In the genomic region with DNA sequence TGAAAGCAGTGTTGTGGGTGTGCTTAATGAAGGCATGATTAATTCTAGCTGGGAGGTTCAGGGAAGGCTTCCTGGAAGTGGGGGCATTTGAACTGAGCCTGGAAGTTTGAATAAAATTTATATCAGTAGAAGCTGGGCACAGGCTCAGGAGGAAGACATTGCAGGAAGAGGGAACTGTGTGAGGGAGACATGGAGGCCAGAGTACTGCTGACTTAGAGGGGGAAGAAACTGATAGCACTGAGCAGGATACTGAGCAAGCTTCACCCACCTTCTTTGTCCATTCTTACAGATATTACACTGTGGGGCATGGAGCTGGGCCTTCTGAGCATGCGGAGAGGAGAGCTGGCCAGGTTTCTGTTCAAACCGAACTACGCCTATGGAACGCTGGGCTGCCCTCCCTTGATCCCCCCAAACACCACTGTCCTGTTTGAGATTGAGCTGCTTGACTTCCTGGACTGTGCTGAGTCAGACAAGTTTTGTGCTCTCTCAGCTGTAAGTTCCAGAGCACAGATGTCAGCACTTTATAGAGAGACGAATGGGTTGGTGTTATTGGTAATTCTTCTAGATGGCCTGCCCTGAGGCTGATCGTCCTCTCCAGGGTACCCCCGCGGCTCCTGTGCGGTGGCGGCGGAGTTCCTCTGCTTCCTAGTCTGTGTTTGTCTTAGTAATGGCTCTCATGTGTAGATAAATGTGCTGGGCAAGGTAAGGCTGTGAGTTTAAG, we compare ENCODE assay signal across 12 cellular contexts. TPM values are rescaled to one million over a fixed set of nuclear protein-coding genes. Genes with fewer than 3 reads are reported as not detected.
A peak's percentile ranks its signal among the peaks of the same experiment; 100 is the strongest.
DNase-seq lines count a peak whose midpoint lies in the region; ATAC-seq and TF ChIP-seq lines count a peak whose summit lies in the region.
"Had no signal": no experiment of that assay in that cellular context is flagged by ENCODE, and none has a peak within 500 bp of the region (broad histone marks: within the 10 kb centered on the region; RNA-seq: fewer than 3 reads in every experiment).

No MANE protein-coding gene starts in this region.

- H3K36me3 ChIP-seq in Panc1 (ENCODE audit: control insufficient read depth, insufficient read depth, low read length), result no peaks in the 10 kb centered on the region
- H3K36me3 ChIP-seq in right lobe of liver, result no peaks in the 10 kb centered on the region
- H3K36me3 ChIP-seq in suprapubic skin, result no peaks in the 10 kb centered on the region
- H3K36me3 ChIP-seq: vagina had no signal

- CTCF ChIA-PET in Panc1 (lab: Charles Lee), result no interaction called here
- CTCF ChIA-PET in activated naive CD4-positive, alpha-beta T cell treated with anti-CD3 and anti-CD28 coated beads, Interleukin-2, amount 10 ng/mL, durations not matched to agents 7 days and 5 days (lab: Charles Lee), result no interaction called here

- H3K4me3 ChIP-seq in Panc1 (ENCODE audit: low read depth in 2 of 2, low read length in 2 of 2) (no peak overlapping the region), right lobe of liver (no peak overlapping the region), suprapubic skin (no peak overlapping the region)
- H3K4me3 ChIP-seq: vagina had no signal

- BruUV-seq in Panc1 (replicated peaks; lab: Mats Ljungman, UMichigan), result no TSS peak

- no peaks in the 10 kb centered on the region for H3K9me3 ChIP-seq in Panc1 (ENCODE audit: control insufficient read depth, insufficient read depth, low read depth, low read length)
- no peaks in the 10 kb centered on the region for H3K9me3 ChIP-seq in right lobe of liver
- no peaks in the 10 kb centered on the region for H3K9me3 ChIP-seq in suprapubic skin
- H3K9me3 ChIP-seq: vagina had no signal

- no peak for TF ChIP-seq EP300 in suprapubic skin (IDR thresholded peaks at IDR 0.05)

- TF ChIP-seq CTCF in Panc1 (IDR thresholded peaks at IDR 0.05) (no peak), right lobe of liver (IDR thresholded peaks at IDR 0.05) (no peak), suprapubic skin (IDR thresholded peaks at IDR 0.05) (no peak)

- no peaks in the 10 kb centered on the region for H3K9me3 Mint-ChIP-seq in activated naive CD4-positive, alpha-beta T cell treated with anti-CD3 and anti-CD28 coated beads, Interleukin-2, amount 10 ng/mL, durations not matched to agents 7 days and 5 days
- H3K9me3 Mint-ChIP-seq: natural killer cell had no signal

- 0 out of 2 replicates have a peak, but pooled peaks have one; percentile 22 for ATAC-seq in Panc1
- peak; percentile 70 to 83 (median 80) for ATAC-seq in right lobe of liver
- ATAC-seq in left colon, result no peak
- ATAC-seq: natural killer cell had no signal

- H3K27me3 Mint-ChIP-seq in activated naive CD4-positive, alpha-beta T cell treated with anti-CD3 and anti-CD28 coated beads, Interleukin-2, amount 10 ng/mL, durations not matched to agents 7 days and 5 days, result peaks cover 13% of the 10 kb centered on the region

- peak; percentile 33 for DNase-seq in AG08395 (ENCODE audit: low spot score)
- no peak for DNase-seq in Panc1 (ENCODE audit: low read depth, low spot score)
- peak; percentile 46 for DNase-seq in epidermal melanocyte (ENCODE audit: insufficient read length, low spot score)
- DNase-seq in right lobe of liver, result no peak
- DNase-seq in left colon, result no peak
- no peak for DNase-seq in NCI-H1436 (lab: John Stamatoyannopoulos, UW)
- no peak for DNase-seq in suprapubic skin (ENCODE audit: low spot score in 2 of 2)
- no peak for DNase-seq in activated naive CD4-positive, alpha-beta T cell treated with anti-CD3 and anti-CD28 coated beads, Interleukin-2, amount 10 ng/mL, durations not matched to agents 7 days and 5 days
- DNase-seq: amniotic stem cell, natural killer cell, NCI-H446 treated with DMSO at 0.1 percent for 48 hours had no signal

- POLR2A ChIA-PET in Panc1 (lab: Charles Lee), result interaction anchor here (0.6 kb wide), 1 partner anchor 28 kb away, joined by 4 read pairs; no protein-coding TSS in a partner anchor

- H3K27me3 ChIP-seq in Panc1 (ENCODE audit: control insufficient read depth, insufficient read depth, low read length) (no peaks in the 10 kb centered on the region), right lobe of liver (no peaks in the 10 kb centered on the region), suprapubic skin (no peaks in the 10 kb centered on the region)
- H3K27me3 ChIP-seq: vagina had no signal

- no peak overlapping the region for H3K27ac Mint-ChIP-seq in activated naive CD4-positive, alpha-beta T cell treated with anti-CD3 and anti-CD28 coated beads, Interleukin-2, amount 10 ng/mL, durations not matched to agents 7 days and 5 days
- H3K27ac Mint-ChIP-seq: natural killer cell had no signal

- H3K4me1 ChIP-seq in Panc1 (ENCODE audit: control insufficient read depth, insufficient read depth, low read length), result no peaks in the 10 kb centered on the region
- H3K4me1 ChIP-seq in right lobe of liver, result no peaks in the 10 kb centered on the region
- no peaks in the 10 kb centered on the region for H3K4me1 ChIP-seq in suprapubic skin
- H3K4me1 ChIP-seq: vagina had no signal

- intact Hi-C loops in Panc1 (cut with micrococcal nuclease; ENCODE audit: unreplicated experiment), result no loop called here
- intact Hi-C loops in right lobe of liver (cut with DNase I), result no loop called here
- intact Hi-C loops in left colon (cut with DNase I, micrococcal nuclease), result no loop called here

- no peaks in the 10 kb centered on the region for H3K36me3 Mint-ChIP-seq in activated naive CD4-positive, alpha-beta T cell treated with anti-CD3 and anti-CD28 coated beads, Interleukin-2, amount 10 ng/mL, durations not matched to agents 7 days and 5 days
- H3K36me3 Mint-ChIP-seq: natural killer cell had no signal

- H3K27ac ChIP-seq in Panc1 (ENCODE audit: low read length) (no peak overlapping the region), right lobe of liver (no peak overlapping the region), suprapubic skin (no peak overlapping the region)
- H3K27ac ChIP-seq: vagina had no signal

- H3K4me3 Mint-ChIP-seq in activated naive CD4-positive, alpha-beta T cell treated with anti-CD3 and anti-CD28 coated beads, Interleukin-2, amount 10 ng/mL, durations not matched to agents 7 days and 5 days, result no peak overlapping the region
- H3K4me3 Mint-ChIP-seq: natural killer cell had no signal

- peaks cover 2% of the 10 kb centered on the region for H3K4me1 Mint-ChIP-seq in activated naive CD4-positive, alpha-beta T cell treated with anti-CD3 and anti-CD28 coated beads, Interleukin-2, amount 10 ng/mL, durations not matched to agents 7 days and 5 days

- TF ChIP-seq POLR2A in right lobe of liver (IDR thresholded peaks at IDR 0.05), result no peak
- TF ChIP-seq POLR2A in suprapubic skin (IDR thresholded peaks at IDR 0.05), result no peak

- 26% methylated on average over 9 of the region's 11 CpGs for WGBS in right lobe of liver (ENCODE audit: insufficient coverage, low coverage, low lambda C conversion rate, missing lambda C conversion rate)
- WGBS in suprapubic skin, result 59% methylated on average over 4 of the region's 11 CpGs

- in situ Hi-C loops in Panc1 (cut with HindIII; ENCODE audit: low pct_unique_long_range_greater_than_20kb, low sequenced_read_pairs), result no loop called here

RNA-seq across cellular contexts. Expression of a gene that starts 2.1 kb away (rescaled TPM):
- not detected for total RNA-seq in Panc1 (2021; ENCODE audit: unreplicated experiment)
- 0.17 TPM for polyA plus RNA-seq in Panc1 (2012; ENCODE audit: insufficient read length)
- not detected for total RNA-seq in right lobe of liver
- total RNA-seq in left colon, result not detected
- total RNA-seq in suprapubic skin, result not detected
- total RNA-seq: natural killer cell, vagina had no signal

RNA-seq across cellular contexts. Expression of a gene that starts 2.1 kb away (rescaled TPM):
- not detected for total RNA-seq in Panc1 (2021; ENCODE audit: unreplicated experiment)
- not detected for polyA plus RNA-seq in Panc1 (2012; ENCODE audit: insufficient read length)
- total RNA-seq in right lobe of liver, result under 1 TPM in 2 of 6 experiments, not detected in 4; 0.11 to 0.56 TPM
- under 1 TPM in 1 of 2 donors, not detected in 1; 0.28 TPM for total RNA-seq in left colon
- total RNA-seq in suprapubic skin, result under 1 TPM in 1 of 4 donors, not detected in 3; 0.30 TPM
- total RNA-seq: natural killer cell, vagina had no signal

RNA-seq across cellular contexts. Expression of a gene that starts 21.4 kb away (rescaled TPM):
- total RNA-seq in Panc1 (2021; ENCODE audit: unreplicated experiment), result 66.8 TPM
- polyA plus RNA-seq in Panc1 (2012; ENCODE audit: insufficient read length), result 67.9 TPM
- 10 to 100 TPM in 2 of 6 experiments, 1 to 10 TPM in 4; 7.5 to 16.8 (median 9.2) TPM for total RNA-seq in right lobe of liver
- 10 to 100 TPM; 20.7 to 24.1 TPM for total RNA-seq in left colon
- total RNA-seq in suprapubic skin, result 10 to 100 TPM; 25.6 to 38.0 (median 33.7) TPM

Comparison
In these comparisons a context has a peak if more than half of its experiments do, and no peak if none do; other contexts are left out.
1. DNase-seq: peak in AG08395 (single experiment) and epidermal melanocyte (single experiment); none in Panc1 (single experiment), right lobe of liver (0 of 3), left colon (0 of 2), NCI-H1436 (single experiment), suprapubic skin (0 of 2) and activated naive CD4-positive, alpha-beta T cell treated with anti-CD3 and anti-CD28 coated beads, Interleukin-2, amount 10 ng/mL, durations not matched to agents 7 days and 5 days (single experiment).